In the genomic region with DNA sequence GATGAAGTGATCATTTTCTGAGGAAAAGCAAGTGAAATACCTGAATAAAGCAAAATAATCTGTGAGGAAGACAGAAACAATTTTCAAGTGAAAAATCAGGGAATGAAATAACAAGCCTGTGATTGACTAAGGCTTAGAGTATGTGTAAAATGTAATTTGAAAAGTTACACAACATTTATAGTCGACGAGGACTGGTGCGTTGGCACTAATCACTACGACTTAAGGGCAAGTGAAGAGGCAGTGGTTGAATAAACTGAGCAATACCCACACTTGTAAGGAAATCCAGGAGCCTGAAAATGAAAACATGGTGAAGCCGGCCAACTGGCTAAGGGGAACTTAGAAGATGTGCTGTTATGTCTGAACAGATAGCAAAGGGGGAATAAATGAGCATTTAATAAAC, we compare ENCODE assay signal across 18 cellular contexts. TPM values are rescaled to one million over a fixed set of nuclear protein-coding genes. Genes with fewer than 3 reads are reported as not detected.
DNase-seq lines count a peak whose midpoint lies in the region; ATAC-seq, FAIRE-seq and TF ChIP-seq lines count a peak whose summit lies in the region.
"Had no signal": no experiment of that assay in that cellular context is flagged by ENCODE, and none has a peak within 500 bp of the region (broad histone marks: within the 10 kb centered on the region; RNA-seq: fewer than 3 reads in every experiment).

No MANE protein-coding gene starts in this region.

- TF ChIP-seq POLR2A in K562 (conservative IDR thresholded peaks at IDR 0.05): no peak

- dilution Hi-C loops in keratinocyte (cut with MboI; ENCODE audit: extremely low pct_ligation_motif_present, low sequenced_read_pairs): no loop called here

- H3K36me3 ChIP-seq in K562 (ENCODE audit: control insufficient read depth, insufficient read depth, low read length) (no peaks in the 10 kb centered on the region), keratinocyte (ENCODE audit: control insufficient read depth in 2 of 2, extremely low read depth in 1 of 2, insufficient read depth in 2 of 2, low read length in 2 of 2) (no peaks in the 10 kb centered on the region)

- H2AFZ ChIP-seq in K562 (ENCODE audit: low read depth, low read length): 0 out of 2 replicates have a peak overlapping the region, but pooled peaks have one; percentile 13
- no peak overlapping the region for H2AFZ ChIP-seq in keratinocyte (ENCODE audit: control insufficient read depth, low read length)
- H2AFZ ChIP-seq in H9 (ENCODE audit: low read length): no peak overlapping the region

- H3K27me3 ChIP-seq in K562 (ENCODE audit: control insufficient read depth in 2 of 2, insufficient read depth in 2 of 2, low read length in 2 of 2): no peaks in the 10 kb centered on the region; a peak in 1 of 5 replicates
- H3K27me3 ChIP-seq in keratinocyte (ENCODE audit: control insufficient read depth, extremely low read depth, insufficient read depth, low read length): no peaks in the 10 kb centered on the region
- H3K27me3 ChIP-seq in H9 (ENCODE audit: insufficient read depth, low read length): no peaks in the 10 kb centered on the region

- 39% methylated on average over 5 of the region's 5 CpGs for WGBS in K562 (ENCODE audit: insufficient coverage, low coverage, missing lambda C conversion rate)
- no CpG with 5 or more reads among the region's 5 CpGs for WGBS in H9 (ENCODE audit: extremely low coverage, insufficient read length, low lambda C conversion rate)

- no peak overlapping the region for H3K56ac ChIP-seq in H9 (ENCODE audit: insufficient read length, low read depth, low read length)

- peaks cover 9% of the 10 kb centered on the region for H3K27me3 Mint-ChIP-seq in H9 (ENCODE audit: low read depth)

- H3K9me1 ChIP-seq in K562 (ENCODE audit: control insufficient read depth, insufficient read depth, low read length) (no peaks in the 10 kb centered on the region), keratinocyte (ENCODE audit: control insufficient read depth, extremely low read depth, insufficient read depth, low read length) (no peaks in the 10 kb centered on the region)

- H3K4ac ChIP-seq in H9 (ENCODE audit: low read depth, low read length): no peak overlapping the region

- no peak overlapping the region for H4K8ac ChIP-seq in H9 (replicated peaks; ENCODE audit: insufficient read length, low read depth, low read length)

- no peak overlapping the region for H2BK20ac ChIP-seq in H9 (ENCODE audit: low read depth, low read length, poor library complexity, severe bottlenecking)

- H3K4me2 ChIP-seq in K562 (ENCODE audit: insufficient read depth, low read length) (no peak overlapping the region), keratinocyte (ENCODE audit: control insufficient read depth, extremely low read depth, insufficient read depth, low read depth, low read length) (peak overlapping the region; percentile 41), H9 (ENCODE audit: insufficient read depth, insufficient read length, low read length) (no peak overlapping the region)

- H3K14ac ChIP-seq in H9 (ENCODE audit: insufficient read depth, low read length): no peak overlapping the region

- H3T11ph ChIP-seq in H9 (ENCODE audit: low read length): no peak overlapping the region

- no peak overlapping the region for H2BK15ac ChIP-seq in H9 (ENCODE audit: low read depth, low read length)

- no peaks in the 10 kb centered on the region for H3K36me3 Mint-ChIP-seq in H9 (ENCODE audit: insufficient read depth in 1 of 3, low read depth in 3 of 3)
- H3K36me3 Mint-ChIP-seq: brain, T-cell had no signal

- H3K79me1 ChIP-seq in H9 (ENCODE audit: insufficient read depth, low read depth, low read length, poor library complexity, severe bottlenecking): no peaks in the 10 kb centered on the region

- H3K23ac ChIP-seq in H9 (ENCODE audit: insufficient read length, low read depth, low read length): no peak overlapping the region

- H2BK12ac ChIP-seq in H9 (ENCODE audit: insufficient read length, low read depth, low read length): no peak overlapping the region

- H3K9me3 ChIP-seq in K562 (replicated peaks; ENCODE audit: control insufficient read depth, insufficient read depth, low read depth, low read length) (no peaks in the 10 kb centered on the region), keratinocyte (ENCODE audit: control insufficient read depth, low read depth, low read length) (no peaks in the 10 kb centered on the region), H9 (ENCODE audit: control insufficient read depth, low read depth, low read length) (no peaks in the 10 kb centered on the region)
- H3K9me3 ChIP-seq: psoas muscle had no signal

- H3K9ac ChIP-seq in K562 (ENCODE audit: insufficient read depth in 1 of 2, low read depth in 2 of 2, low read length in 2 of 2) (no peak overlapping the region), keratinocyte (ENCODE audit: control insufficient read depth, extremely low read depth, insufficient read depth, low read length) (no peak overlapping the region), H9 (ENCODE audit: extremely low read depth, insufficient read length, low read length) (no peak overlapping the region)

- H2BK120ac ChIP-seq in H9 (ENCODE audit: low read depth, low read length, poor library complexity, severe bottlenecking): no peak overlapping the region

- no peak for TF ChIP-seq EP300 in K562 (IDR thresholded peaks at IDR 0.05; ENCODE audit: low read length)

- no peak overlapping the region for H3K4me3 Mint-ChIP-seq in H9
- H3K4me3 Mint-ChIP-seq: activated CD4-positive, alpha-beta T cell treated with anti-CD3 and anti-CD28 coated beads, Interleukin-2, amount 10 ng/mL, durations not matched to agents 7 days and 5 days; brain; stimulated activated naive CD8-positive, alpha-beta T cell treated with anti-CD3 and anti-CD28 coated beads, Interleukin-15, amount 100 ng/mL, for 72 hours; T-cell had no signal

- H2BK5ac ChIP-seq in H9 (ENCODE audit: insufficient read length, low read length): no peak overlapping the region

- no peak for TF ChIP-seq RAD21 in K562 (CRISPR knock-in tag; conservative IDR thresholded peaks at IDR 0.05 in 1 of 2, IDR thresholded peaks at IDR 0.05 in 1 of 2)

- no peak overlapping the region for H3K4me3 ChIP-seq in K562
- H3K4me3 ChIP-seq in keratinocyte (ENCODE audit: control insufficient read depth in 2 of 3, extremely low read depth in 1 of 3, insufficient read depth in 2 of 3, low read depth in 1 of 3, low read length in 3 of 3): no peak overlapping the region
- H3K4me3 ChIP-seq: psoas muscle had no signal

- no peaks in the 10 kb centered on the region for H3K9me3 Mint-ChIP-seq in H9
- H3K9me3 Mint-ChIP-seq: activated T-helper 2 cell treated with anti-CD3 and anti-CD28 coated beads, Interferon-gamma antibody, Interleukin-2, Interleukin-4, amounts not matched to agents 10 μg/mL and 5 μg/mL and 100 μg/mL, durations not matched to agents 14 hours and 24 hours and 36 hours; brain; stimulated activated naive CD8-positive, alpha-beta T cell treated with anti-CD3 and anti-CD28 coated beads, Interleukin-15, amount 100 ng/mL, for 72 hours; T-cell had no signal

- H2AK5ac ChIP-seq in H9 (ENCODE audit: insufficient read length, low read length): no peak overlapping the region

- in situ Hi-C loops in K562 (cut with MboI): no loop called here

- H3K18ac ChIP-seq in H9 (ENCODE audit: insufficient read length, low read depth, low read length): no peak overlapping the region

- H4K5ac ChIP-seq in H9 (ENCODE audit: insufficient read length, low read depth, low read length): no peak overlapping the region

- POLR2A ChIA-PET in K562 (lab: Yijun Ruan, JAX): no interaction called here

- no peak for FAIRE-seq in K562 (lab: Jason Lieb, UNC)
- peak; percentile 67 for FAIRE-seq in keratinocyte (lab: Jason Lieb, UNC)
- FAIRE-seq: endothelial cell of umbilical vein had no signal

- DNase-seq in AG08395 (ENCODE audit: low spot score): peak; percentile 67
- peak; percentile 91 for DNase-seq in HS-5 (ENCODE audit: low read depth)
- DNase-seq in K562 (ENCODE audit: extremely low read depth in 1 of 4, low spot score in 3 of 4): no peak
- no peak for DNase-seq in keratinocyte (ENCODE audit: low read depth, low spot score)
- DNase-seq in NCI-H1436 treated with DMSO at 0.1 percent for 48 hours (lab: John Stamatoyannopoulos, UW): no peak
- no peak for DNase-seq in H9
- no peak for DNase-seq in stimulated activated naive CD4-positive, alpha-beta T cell (lab: John Stamatoyannopoulos, UW)
- DNase-seq in OCI-M1 (lab: John Stamatoyannopoulos, UW): no peak
- DNase-seq: activated CD4-positive, alpha-beta T cell treated with anti-CD3 and anti-CD28 coated beads, Interleukin-2, amount 10 ng/mL, durations not matched to agents 7 days and 5 days; Karpas-422; NCI-H2029; psoas muscle; stimulated activated naive CD8-positive, alpha-beta T cell treated with anti-CD3 and anti-CD28 coated beads, Interleukin-15, amount 100 ng/mL, for 72 hours; T-cell had no signal

- H3K23me2 ChIP-seq in H9 (ENCODE audit: insufficient read length, low read depth, low read length, poor library complexity, severe bottlenecking): no peaks in the 10 kb centered on the region

- no peak for ATAC-seq in K562
- ATAC-seq: psoas muscle; stimulated activated naive CD8-positive, alpha-beta T cell treated with anti-CD3 and anti-CD28 coated beads, Interleukin-15, amount 100 ng/mL, for 72 hours; T-cell had no signal

- intact Hi-C loops in K562 (cut with micrococcal nuclease): no loop called here

- no peaks in the 10 kb centered on the region for H4K20me1 ChIP-seq in K562 (replicated peaks; ENCODE audit: control insufficient read depth, insufficient read depth, low read length)
- H4K20me1 ChIP-seq in keratinocyte (ENCODE audit: control insufficient read depth, extremely low read depth, insufficient read depth, low read length): no peaks in the 10 kb centered on the region
- no peaks in the 10 kb centered on the region for H4K20me1 ChIP-seq in H9 (ENCODE audit: control insufficient read depth, insufficient read depth, insufficient read length)

- H3K27ac ChIP-seq in K562 (ENCODE audit: extremely low read depth, low read depth, low read length): no peak overlapping the region
- peak overlapping the region; percentile 55 for H3K27ac ChIP-seq in keratinocyte (ENCODE audit: control insufficient read depth, insufficient read depth, low read length)
- H3K27ac ChIP-seq in H9 (ENCODE audit: insufficient read length, low read depth, low read length): no peak overlapping the region
- H3K27ac ChIP-seq: C4-2B, psoas muscle had no signal

- H3K4me1 Mint-ChIP-seq in H9: no peaks in the 10 kb centered on the region
- H3K4me1 Mint-ChIP-seq: brain, T-cell had no signal

- TF ChIP-seq CTCF in K562 (IDR thresholded peaks at IDR 0.05 in 2 of 3, conservative IDR thresholded peaks at IDR 0.05 in 1 of 3; ENCODE audit: insufficient read depth in 2 of 3, low read depth in 1 of 3, low read length in 3 of 3) (no peak), keratinocyte (optimal IDR thresholded peaks at IDR 0.05 in 1 of 3, IDR thresholded peaks at IDR 0.05 in 1 of 3, conservative IDR thresholded peaks at IDR 0.05 in 1 of 3; ENCODE audit: extremely low read depth in 1 of 3, insufficient read depth in 2 of 3, low read length in 3 of 3) (no peak), H9 (conservative IDR thresholded peaks at IDR 0.05) (no peak)

- no peak overlapping the region for H4K91ac ChIP-seq in H9 (ENCODE audit: insufficient read length, low read depth, low read length)

- no peak overlapping the region for H3K27ac Mint-ChIP-seq in H9
- H3K27ac Mint-ChIP-seq: activated CD4-positive, alpha-beta T cell treated with anti-CD3 and anti-CD28 coated beads, Interleukin-2, amount 10 ng/mL, durations not matched to agents 7 days and 5 days; activated T-helper 2 cell treated with anti-CD3 and anti-CD28 coated beads, Interferon-gamma antibody, Interleukin-2, Interleukin-4, amounts not matched to agents 10 μg/mL and 5 μg/mL and 100 μg/mL, durations not matched to agents 14 hours and 24 hours and 36 hours; brain; stimulated activated naive CD8-positive, alpha-beta T cell treated with anti-CD3 and anti-CD28 coated beads, Interleukin-15, amount 100 ng/mL, for 72 hours; T-cell had no signal

- H3K79me2 ChIP-seq in K562 (ENCODE audit: control insufficient read depth, insufficient read depth, low read length) (no peaks in the 10 kb centered on the region), keratinocyte (ENCODE audit: control insufficient read depth, insufficient read depth, low read length) (no peaks in the 10 kb centered on the region), H9 (ENCODE audit: insufficient read depth, low read length) (no peaks in the 10 kb centered on the region)

- CTCF ChIA-PET in K562 (lab: Yijun Ruan, JAX; ENCODE audit: low intra/inter-chr PET ratio): no interaction called here

- H3K4me1 ChIP-seq in K562 (replicated peaks in 1 of 2; ENCODE audit: control insufficient read depth in 2 of 2, insufficient read depth in 2 of 2, low read length in 2 of 2): no peaks in the 10 kb centered on the region; a peak in 1 of 5 replicates
- peaks cover 39% of the 10 kb centered on the region for H3K4me1 ChIP-seq in keratinocyte (ENCODE audit: control insufficient read depth, extremely low read depth, insufficient read depth, low read length)
- no peaks in the 10 kb centered on the region for H3K4me1 ChIP-seq in H9 (ENCODE audit: insufficient read depth, low read length)
- H3K4me1 ChIP-seq: psoas muscle had no signal

- BruUV-seq in K562 (replicated peaks; lab: Mats Ljungman, UMichigan): no TSS peak

RNA-seq across cellular contexts. Expression of a gene that starts 13.3 kb away (rescaled TPM):
- total RNA-seq in K562 (2011; cell fraction: chromatin; rRNA removed; ENCODE audit: low replicate concordance): 7.7 and 24.2 TPM in 2 replicates
- 33.4 and 35.7 TPM in 2 replicates for total RNA-seq in K562 (2011; cell fraction: nucleolus; rRNA removed)
- total RNA-seq in K562 (2011; cell fraction: nucleoplasm; rRNA removed): 13.4 and 16.5 TPM in 2 replicates
- total RNA-seq in K562 (2014; rRNA removed): 36.4 and 44.5 TPM in 2 replicates
- 5.2 and 7.6 TPM in 2 replicates for total RNA-seq in K562 (2014; rRNA removed; fragmentation: Illumina TruSeq; extraction: Trizol)
- 16.6 and 16.7 TPM in 2 replicates for total RNA-seq in K562 (2015; rRNA removed; fragmentation: Illumina TruSeq; extraction: Trizol)
- total RNA-seq in K562 (2021): 25.8 and 29.6 TPM in 2 replicates
- polyA plus RNA-seq in K562 (2011; rRNA removed): 11.3 and 12.0 TPM in 2 replicates
- polyA plus RNA-seq in K562 (2011; cell fraction: cytosol; rRNA removed): 11.0 and 31.7 TPM in 2 replicates
- 23.6 and 47.8 TPM in 2 replicates for polyA plus RNA-seq in K562 (2011; cell fraction: nucleus; rRNA removed)
- 26.9 and 34.5 TPM in 2 replicates for polyA plus RNA-seq in K562 (2012)
- 16.1 and 24.2 TPM in 2 replicates for polyA plus RNA-seq in K562 (2014; fragmentation: Illumina TruSeq; extraction: Trizol)
- under 1 TPM; 0.59 to 0.99 TPM for polyA plus RNA-seq in K562 (2014; fragmentation: Nextera tagmentation; extraction: Ambion mirVana)
- polyA plus RNA-seq in K562 (2014; rRNA removed): 27.7 and 33.0 TPM in 2 replicates
- polyA minus RNA-seq in K562 (2011; rRNA and poly(A)+ RNA removed): 7.6 and 10.6 TPM in 2 replicates
- 14.9 and 16.0 TPM in 2 replicates for polyA minus RNA-seq in K562 (2011; cell fraction: cytosol; rRNA and poly(A)+ RNA removed)
- polyA minus RNA-seq in K562 (2011; cell fraction: nucleus; rRNA and poly(A)+ RNA removed): 20.7 and 21.3 TPM in 2 replicates
- polyA plus RNA-seq in keratinocyte: 0.97 to 2.0 TPM (median 0.99 TPM) in 3 replicates
- not detected for polyA plus RNA-seq in keratinocyte (2011; ENCODE audit: low read depth)
- polyA plus RNA-seq in keratinocyte (2011; cell fraction: cytosol; rRNA removed): 0.69 and 1.5 TPM in 2 replicates
- polyA plus RNA-seq in keratinocyte (2011; cell fraction: nucleus; rRNA removed): 1.3 and 2.4 TPM in 2 replicates
- 0.31 and 2.7 TPM in 2 replicates for polyA plus RNA-seq in keratinocyte (2012; ENCODE audit: low replicate concordance)
- 0.58 to 4.0 TPM (median 0.63 TPM) in 3 replicates for polyA minus RNA-seq in keratinocyte
- polyA minus RNA-seq in keratinocyte (2011; cell fraction: cytosol; rRNA and poly(A)+ RNA removed): 4.2 TPM
- polyA minus RNA-seq in keratinocyte (2011; cell fraction: nucleus; rRNA and poly(A)+ RNA removed): 1.3 and 1.5 TPM in 2 replicates
- total RNA-seq in H9 (2021): 15.2 and 16.0 TPM in 2 replicates

RNA-seq across cellular contexts. Expression of a gene that starts 14.1 kb away (rescaled TPM):
- 2.6 and 3.8 TPM in 2 replicates for total RNA-seq in K562 (2011; cell fraction: chromatin; rRNA removed; ENCODE audit: low replicate concordance)
- 2.0 and 2.2 TPM in 2 replicates for total RNA-seq in K562 (2011; cell fraction: nucleolus; rRNA removed)
- 2.1 and 2.9 TPM in 2 replicates for total RNA-seq in K562 (2011; cell fraction: nucleoplasm; rRNA removed)
- total RNA-seq in K562 (2014; rRNA removed) (0.29 and 0.64 TPM in 2 replicates), K562 (2014; rRNA removed; fragmentation: Illumina TruSeq; extraction: Trizol) (0.25 and 0.26 TPM in 2 replicates), K562 (2015; rRNA removed; fragmentation: Illumina TruSeq; extraction: Trizol) (0.22 and 0.23 TPM in 2 replicates), K562 (2021) (0.58 and 0.76 TPM in 2 replicates), H9 (2021) (29.0 and 29.8 TPM in 2 replicates)
- polyA plus RNA-seq in K562 (2011; rRNA removed) (0.99 and 1.1 TPM in 2 replicates), K562 (2014; fragmentation: Illumina TruSeq; extraction: Trizol) (0.31 and 0.48 TPM in 2 replicates), K562 (2014; fragmentation: Nextera tagmentation; extraction: Ambion mirVana) (under 1 TPM; 0.24 to 0.30 TPM), K562 (2014; rRNA removed) (0.50 and 1.1 TPM in 2 replicates), keratinocyte (0.21 to 0.57 TPM (median 0.26 TPM) in 3 replicates)
- polyA plus RNA-seq in K562 (2011; cell fraction: cytosol; rRNA removed): 0.87 and 1.1 TPM in 2 replicates
- 3.1 and 5.8 TPM in 2 replicates for polyA plus RNA-seq in K562 (2011; cell fraction: nucleus; rRNA removed)
- polyA plus RNA-seq in K562 (2012): 0.59 and 1.7 TPM in 2 replicates
- 0.53 and 0.66 TPM in 2 replicates for polyA minus RNA-seq in K562 (2011; rRNA and poly(A)+ RNA removed)
- 1.0 TPM in 1 of 2 replicates, not detected in the other for polyA minus RNA-seq in K562 (2011; cell fraction: cytosol; rRNA and poly(A)+ RNA removed)
- polyA minus RNA-seq in K562 (2011; cell fraction: nucleus; rRNA and poly(A)+ RNA removed): 1.1 and 1.8 TPM in 2 replicates
- polyA plus RNA-seq in keratinocyte (2011; ENCODE audit: low read depth): not detected
- polyA plus RNA-seq in keratinocyte (2011; cell fraction: cytosol; rRNA removed): 0.08 and 0.16 TPM in 2 replicates
- polyA plus RNA-seq in keratinocyte (2011; cell fraction: nucleus; rRNA removed): 0.19 and 0.24 TPM in 2 replicates
- polyA plus RNA-seq in keratinocyte (2012; ENCODE audit: low replicate concordance): 0.21 and 0.48 TPM in 2 replicates
- 0.20 to 1.2 TPM (median 0.22 TPM) in 3 replicates for polyA minus RNA-seq in keratinocyte
- polyA minus RNA-seq in keratinocyte (2011; cell fraction: cytosol; rRNA and poly(A)+ RNA removed): not detected
- not detected in 2 replicates for polyA minus RNA-seq in keratinocyte (2011; cell fraction: nucleus; rRNA and poly(A)+ RNA removed)

RNA-seq across cellular contexts. Expression of a gene that starts 38.1 kb away (rescaled TPM):
- total RNA-seq in K562 (2011; cell fraction: chromatin; rRNA removed; ENCODE audit: low replicate concordance): 76.3 and 135 TPM in 2 replicates
- total RNA-seq in K562 (2011; cell fraction: nucleolus; rRNA removed): 116 and 121 TPM in 2 replicates
- 69.5 and 82.8 TPM in 2 replicates for total RNA-seq in K562 (2011; cell fraction: nucleoplasm; rRNA removed)
- total RNA-seq in K562 (2014; rRNA removed): 68.0 and 76.5 TPM in 2 replicates
- 48.3 and 54.2 TPM in 2 replicates for total RNA-seq in K562 (2014; rRNA removed; fragmentation: Illumina TruSeq; extraction: Trizol)
- 56.7 and 60.5 TPM in 2 replicates for total RNA-seq in K562 (2015; rRNA removed; fragmentation: Illumina TruSeq; extraction: Trizol)
- 66.5 and 72.0 TPM in 2 replicates for total RNA-seq in K562 (2021)
- polyA plus RNA-seq in K562 (2011; rRNA removed): 45.9 and 59.8 TPM in 2 replicates
- polyA plus RNA-seq in K562 (2011; cell fraction: cytosol; rRNA removed): 65.6 and 128 TPM in 2 replicates
- polyA plus RNA-seq in K562 (2011; cell fraction: nucleus; rRNA removed): 86.3 and 133 TPM in 2 replicates
- polyA plus RNA-seq in K562 (2012): 62.5 and 70.9 TPM in 2 replicates
- polyA plus RNA-seq in K562 (2014; fragmentation: Illumina TruSeq; extraction: Trizol): 60.7 and 75.7 TPM in 2 replicates
- polyA plus RNA-seq in K562 (2014; fragmentation: Nextera tagmentation; extraction: Ambion mirVana): 10 to 100 TPM; 66.7 to 71.2 TPM
- 65.8 and 78.9 TPM in 2 replicates for polyA plus RNA-seq in K562 (2014; rRNA removed)
- polyA minus RNA-seq in K562 (2011; rRNA and poly(A)+ RNA removed): 29.0 and 45.8 TPM in 2 replicates
- polyA minus RNA-seq in K562 (2011; cell fraction: cytosol; rRNA and poly(A)+ RNA removed): 22.2 and 38.4 TPM in 2 replicates
- polyA minus RNA-seq in K562 (2011; cell fraction: nucleus; rRNA and poly(A)+ RNA removed): 58.6 and 61.0 TPM in 2 replicates
- polyA plus RNA-seq in keratinocyte: 25.5 to 30.8 TPM (median 27.8 TPM) in 3 replicates
- 9.8 TPM for polyA plus RNA-seq in keratinocyte (2011; ENCODE audit: low read depth)
- polyA plus RNA-seq in keratinocyte (2011; cell fraction: cytosol; rRNA removed): 22.1 and 24.5 TPM in 2 replicates
- polyA plus RNA-seq in keratinocyte (2011; cell fraction: nucleus; rRNA removed): 41.7 and 47.6 TPM in 2 replicates
- polyA plus RNA-seq in keratinocyte (2012; ENCODE audit: low replicate concordance): 24.8 and 27.4 TPM in 2 replicates
- polyA minus RNA-seq in keratinocyte: 25.3 to 46.8 TPM (median 32.1 TPM) in 3 replicates
- polyA minus RNA-seq in keratinocyte (2011; cell fraction: cytosol; rRNA and poly(A)+ RNA removed): 17.6 TPM
- 16.9 and 17.5 TPM in 2 replicates for polyA minus RNA-seq in keratinocyte (2011; cell fraction: nucleus; rRNA and poly(A)+ RNA removed)
- 24.1 and 24.9 TPM in 2 replicates for total RNA-seq in H9 (2021)

RNA-seq across cellular contexts. Expression of a gene that starts 38.4 kb away (rescaled TPM):
- 396 and 984 TPM in 2 replicates for total RNA-seq in K562 (2011; cell fraction: chromatin; rRNA removed; ENCODE audit: low replicate concordance)
- 901 and 928 TPM in 2 replicates for total RNA-seq in K562 (2011; cell fraction: nucleolus; rRNA removed)
- 568 and 636 TPM in 2 replicates for total RNA-seq in K562 (2011; cell fraction: nucleoplasm; rRNA removed)
- total RNA-seq in K562 (2014; rRNA removed) (183 and 192 TPM in 2 replicates), K562 (2014; rRNA removed; fragmentation: Illumina TruSeq; extraction: Trizol) (105 and 130 TPM in 2 replicates), K562 (2015; rRNA removed; fragmentation: Illumina TruSeq; extraction: Trizol) (165 and 173 TPM in 2 replicates), K562 (2021) (165 and 166 TPM in 2 replicates), H9 (2021) (91.5 and 93.6 TPM in 2 replicates)
- polyA plus RNA-seq in K562 (2011; rRNA removed) (118 and 196 TPM in 2 replicates), K562 (2014; fragmentation: Illumina TruSeq; extraction: Trizol) (217 and 245 TPM in 2 replicates), K562 (2014; fragmentation: Nextera tagmentation; extraction: Ambion mirVana) (100 to 1,000 TPM in 1 of 2 experiments, 10 to 100 TPM in 1; 70.7 to 113 TPM), K562 (2014; rRNA removed) (245 and 268 TPM in 2 replicates), keratinocyte (94.9 to 141 TPM (median 114 TPM) in 3 replicates)
- 159 and 372 TPM in 2 replicates for polyA plus RNA-seq in K562 (2011; cell fraction: cytosol; rRNA removed)
- polyA plus RNA-seq in K562 (2011; cell fraction: nucleus; rRNA removed): 1,037 and 1,663 TPM in 2 replicates
- 131 and 205 TPM in 2 replicates for polyA plus RNA-seq in K562 (2012)
- 48.7 and 121 TPM in 2 replicates for polyA minus RNA-seq in K562 (2011; rRNA and poly(A)+ RNA removed)
- polyA minus RNA-seq in K562 (2011; cell fraction: cytosol; rRNA and poly(A)+ RNA removed): 56.7 and 112 TPM in 2 replicates
- polyA minus RNA-seq in K562 (2011; cell fraction: nucleus; rRNA and poly(A)+ RNA removed): 209 and 232 TPM in 2 replicates
- 67.0 TPM for polyA plus RNA-seq in keratinocyte (2011; ENCODE audit: low read depth)
- 80.9 and 85.3 TPM in 2 replicates for polyA plus RNA-seq in keratinocyte (2011; cell fraction: cytosol; rRNA removed)
- polyA plus RNA-seq in keratinocyte (2011; cell fraction: nucleus; rRNA removed): 290 and 315 TPM in 2 replicates
- 91.4 and 132 TPM in 2 replicates for polyA plus RNA-seq in keratinocyte (2012; ENCODE audit: low replicate concordance)
- polyA minus RNA-seq in keratinocyte: 95.5 to 104 TPM (median 98.0 TPM) in 3 replicates
- 87.1 TPM for polyA minus RNA-seq in keratinocyte (2011; cell fraction: cytosol; rRNA and poly(A)+ RNA removed)
- 54.7 and 60.1 TPM in 2 replicates for polyA minus RNA-seq in keratinocyte (2011; cell fraction: nucleus; rRNA and poly(A)+ RNA removed)

RNA-seq across cellular contexts. Expression of a gene that starts 41.8 kb away (rescaled TPM):
- 2.8 and 6.5 TPM in 2 replicates for total RNA-seq in K562 (2011; cell fraction: chromatin; rRNA removed; ENCODE audit: low replicate concordance)
- total RNA-seq in K562 (2011; cell fraction: nucleolus; rRNA removed): 1.7 and 2.1 TPM in 2 replicates
- 1.7 and 2.0 TPM in 2 replicates for total RNA-seq in K562 (2011; cell fraction: nucleoplasm; rRNA removed)
- total RNA-seq in K562 (2014; rRNA removed) (0.73 TPM in 1 of 2 replicates, not detected in the other), K562 (2014; rRNA removed; fragmentation: Illumina TruSeq; extraction: Trizol) (0.06 and 0.11 TPM in 2 replicates), K562 (2015; rRNA removed; fragmentation: Illumina TruSeq; extraction: Trizol) (0.30 and 0.33 TPM in 2 replicates), K562 (2021) (0.29 and 0.38 TPM in 2 replicates), H9 (2021) (0.98 and 1.6 TPM in 2 replicates)
- polyA plus RNA-seq in K562 (2011; rRNA removed) (0.18 and 0.46 TPM in 2 replicates), K562 (2014; fragmentation: Illumina TruSeq; extraction: Trizol) (0.18 TPM in 2 replicates), K562 (2014; fragmentation: Nextera tagmentation; extraction: Ambion mirVana) (under 1 TPM; 0.04 to 0.08 TPM), K562 (2014; rRNA removed) (0.05 and 0.21 TPM in 2 replicates), keratinocyte (5.7 to 10.2 TPM (median 5.9 TPM) in 3 replicates)
- polyA plus RNA-seq in K562 (2011; cell fraction: cytosol; rRNA removed): 0.03 and 0.24 TPM in 2 replicates
- 3.1 and 4.0 TPM in 2 replicates for polyA plus RNA-seq in K562 (2011; cell fraction: nucleus; rRNA removed)
- polyA plus RNA-seq in K562 (2012): 0.18 and 0.25 TPM in 2 replicates
- not detected in 2 replicates for polyA minus RNA-seq in K562 (2011; rRNA and poly(A)+ RNA removed)
- polyA minus RNA-seq in K562 (2011; cell fraction: cytosol; rRNA and poly(A)+ RNA removed): not detected in 2 replicates
- 0.54 and 1.3 TPM in 2 replicates for polyA minus RNA-seq in K562 (2011; cell fraction: nucleus; rRNA and poly(A)+ RNA removed)
- 3.4 TPM for polyA plus RNA-seq in keratinocyte (2011; ENCODE audit: low read depth)
- polyA plus RNA-seq in keratinocyte (2011; cell fraction: cytosol; rRNA removed): 2.8 and 3.4 TPM in 2 replicates
- 28.6 and 31.7 TPM in 2 replicates for polyA plus RNA-seq in keratinocyte (2011; cell fraction: nucleus; rRNA removed)
- 2.9 and 5.9 TPM in 2 replicates for polyA plus RNA-seq in keratinocyte (2012; ENCODE audit: low replicate concordance)
- 0.98 to 6.3 TPM (median 4.8 TPM) in 3 replicates for polyA minus RNA-seq in keratinocyte
- 2.9 TPM for polyA minus RNA-seq in keratinocyte (2011; cell fraction: cytosol; rRNA and poly(A)+ RNA removed)
- polyA minus RNA-seq in keratinocyte (2011; cell fraction: nucleus; rRNA and poly(A)+ RNA removed): 3.2 and 5.7 TPM in 2 replicates
- total RNA-seq: psoas muscle had no signal

Comparison
In these comparisons a context has a peak if more than half of its experiments do, and no peak if none do; other contexts are left out.
1. DNase-seq: peak in AG08395 (single experiment) and HS-5 (single experiment); none in K562 (0 of 4), keratinocyte (single experiment), NCI-H1436 treated with DMSO at 0.1 percent for 48 hours (single experiment), H9 (single experiment), stimulated activated naive CD4-positive, alpha-beta T cell (0 of 6) and OCI-M1 (single experiment).